In genomic region chr7:50552921-50553320, GRCh38 we compare ENCODE assay signal across 1 cellular context.
TF ChIP-seq lines count a peak whose summit lies in the region.

No MANE protein-coding gene starts in this region.

TF ChIP-seq in HepG2, 621 proteins besides CTCF, POLR2A, EP300 and RAD21 (continued from another document and continues in another):
- TF ChIP-seq POGK (CRISPR knock-in tag; conservative IDR thresholded peaks at IDR 0.05) (no peak), GATAD2A (CRISPR knock-in tag; IDR thresholded peaks at IDR 0.05) (0 out of 2 replicates have a peak, but pooled peaks have one; percentile 19), ZNF775 (CRISPR knock-in tag; IDR thresholded peaks at IDR 0.05; ENCODE audit: borderline replicate concordance) (no peak), RBFOX2 (IDR thresholded peaks at IDR 0.05; ENCODE audit: low read depth, low read length) (no peak), FOXM1 (CRISPR knock-in tag; IDR thresholded peaks at IDR 0.05) (no peak), USF2 (IDR thresholded peaks at IDR 0.05; ENCODE audit: low read depth, low read length) (no peak), USF2 (CRISPR knock-in tag; IDR thresholded peaks at IDR 0.05; ENCODE audit: borderline replicate concordance) (no peak), ZFP82 (CRISPR knock-in tag; IDR thresholded peaks at IDR 0.05; ENCODE audit: borderline replicate concordance) (no peak), NFAT5 (CRISPR knock-in tag; IDR thresholded peaks at IDR 0.05) (no peak), SALL1 (CRISPR knock-in tag; IDR thresholded peaks at IDR 0.05) (peak; percentile 85), HNRNPK (IDR thresholded peaks at IDR 0.05; ENCODE audit: low read depth, low read length, poor library complexity, severe bottlenecking) (no peak), HNF4A (CRISPR knock-in tag; IDR thresholded peaks at IDR 0.05) (no peak), PPARG (CRISPR knock-in tag; conservative IDR thresholded peaks at IDR 0.05) (no peak), ZIK1 (CRISPR knock-in tag; IDR thresholded peaks at IDR 0.05; ENCODE audit: borderline replicate concordance, low read depth) (no peak), ZBTB4 (CRISPR knock-in tag; IDR thresholded peaks at IDR 0.05; ENCODE audit: borderline replicate concordance) (no peak), HOXA3 (CRISPR knock-in tag; IDR thresholded peaks at IDR 0.05) (peak; percentile 39; the same call in 1 of the 2 replicates), SKIL (CRISPR knock-in tag; IDR thresholded peaks at IDR 0.05; ENCODE audit: borderline replicate concordance) (no peak), ZNF740 (CRISPR knock-in tag; IDR thresholded peaks at IDR 0.05) (no peak), ZMAT5 (CRISPR knock-in tag; IDR thresholded peaks at IDR 0.05; ENCODE audit: borderline replicate concordance, low read depth) (no peak), NFRKB (IDR thresholded peaks at IDR 0.05) (no peak), ZNF609 (CRISPR knock-in tag; IDR thresholded peaks at IDR 0.05; ENCODE audit: borderline replicate concordance) (no peak), KLF6 (CRISPR knock-in tag; IDR thresholded peaks at IDR 0.05) (no peak), ZBTB38 (CRISPR knock-in tag; IDR thresholded peaks at IDR 0.05) (no peak), CBFB (CRISPR knock-in tag; IDR thresholded peaks at IDR 0.05) (no peak), ETS1 (CRISPR knock-in tag; IDR thresholded peaks at IDR 0.05) (no peak), KLF13 (CRISPR knock-in tag; IDR thresholded peaks at IDR 0.05) (no peak), MAFG (CRISPR knock-in tag; IDR thresholded peaks at IDR 0.05) (no peak), BCL6 (CRISPR knock-in tag; IDR thresholded peaks at IDR 0.05) (no peak), FOXP1 (IDR thresholded peaks at IDR 0.05) (no peak), FOXP1 (CRISPR knock-in tag; IDR thresholded peaks at IDR 0.05) (no peak), CCDC6 (CRISPR knock-in tag; IDR thresholded peaks at IDR 0.05) (no peak), BRF2 (CRISPR knock-in tag; IDR thresholded peaks at IDR 0.05) (no peak), SAFB2 (CRISPR knock-in tag; IDR thresholded peaks at IDR 0.05; ENCODE audit: borderline replicate concordance, low read depth) (no peak), ISX (CRISPR knock-in tag; conservative IDR thresholded peaks at IDR 0.05) (no peak)
